In the genomic region with DNA sequence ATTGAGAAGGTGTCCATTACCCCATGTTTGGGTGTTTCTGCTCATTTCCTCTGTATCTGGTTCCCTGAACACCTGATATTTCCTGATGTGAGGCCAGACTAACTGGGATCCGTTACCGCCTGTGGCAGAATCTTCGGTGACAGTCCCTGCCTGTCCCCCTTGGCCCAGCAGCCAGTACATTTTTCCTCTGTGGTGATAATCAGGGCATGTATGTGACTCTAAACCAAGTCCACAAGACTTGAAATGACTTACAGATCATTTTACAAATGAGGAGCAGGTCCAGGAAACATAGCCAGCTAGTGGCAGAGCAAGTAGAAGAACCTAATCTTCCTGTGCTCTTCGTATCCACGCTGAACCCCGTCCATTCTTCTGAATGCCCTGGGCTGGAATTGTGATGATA, we compare ENCODE assay signal across 19 cellular contexts.
DNase-seq lines count a peak whose midpoint lies in the region; ATAC-seq, FAIRE-seq and TF ChIP-seq lines count a peak whose summit lies in the region.
"Had no signal": no experiment of that assay in that cellular context is flagged by ENCODE, and none has a peak within 500 bp of the region (broad histone marks: within the 10 kb centered on the region; RNA-seq: fewer than 3 reads in every experiment).

No MANE protein-coding gene starts in this region.

- H3K27me3 Mint-ChIP-seq in WTC11 (ENCODE audit: low read depth) = no peaks in the 10 kb centered on the region
- peaks cover 4% of the 10 kb centered on the region for H3K27me3 Mint-ChIP-seq in activated T-cell treated with anti-CD3 and anti-CD28 coated beads, Interleukin-2, amount 50 U/mL, for 24 hours
- H3K27me3 Mint-ChIP-seq: CD4-positive, CD25-positive, alpha-beta regulatory T cell had no signal

- no peaks in the 10 kb centered on the region for H3K36me3 ChIP-seq in mesendoderm (ENCODE audit: control insufficient read depth, insufficient read depth, low read length)
- H3K36me3 ChIP-seq in HepG2 (replicated peaks in 1 of 2; ENCODE audit: control insufficient read depth in 1 of 2, insufficient read depth in 2 of 2, low read length in 2 of 2) = no peaks in the 10 kb centered on the region
- H3K36me3 ChIP-seq: HAP-1 had no signal

- no peak for TF ChIP-seq RAD21 in HepG2 (CRISPR knock-in tag; IDR thresholded peaks at IDR 0.05)

- TF ChIP-seq CTCF in WTC11 (IDR thresholded peaks at IDR 0.05) (no peak), HepG2 (CRISPR knock-in tag; IDR thresholded peaks at IDR 0.05) (no peak)

- no peaks in the 10 kb centered on the region for H3K79me2 ChIP-seq in mesendoderm (ENCODE audit: control insufficient read depth, insufficient read depth, low read length)
- H3K79me2 ChIP-seq in HepG2 (ENCODE audit: insufficient read depth, low read length) = no peaks in the 10 kb centered on the region

- peaks cover under 1% of the 10 kb centered on the region; the same call in 1 of the 2 replicates for H3K9me3 Mint-ChIP-seq in WTC11
- no peaks in the 10 kb centered on the region for H3K9me3 Mint-ChIP-seq in activated T-cell treated with anti-CD3 and anti-CD28 coated beads, Interleukin-2, amount 50 U/mL, for 24 hours
- H3K9me3 Mint-ChIP-seq: CD4-positive, CD25-positive, alpha-beta regulatory T cell had no signal

- H3K23ac ChIP-seq in mesendoderm (ENCODE audit: low read length) = no peak overlapping the region

- POLR2A ChIA-PET in WTC11 (lab: Charles Lee) = no interaction called here
- POLR2A ChIA-PET in HepG2 (lab: Yijun Ruan, JAX) = no interaction called here

- no peak for FAIRE-seq in HepG2 (lab: Jason Lieb, UNC)
- FAIRE-seq: G401.6 had no signal

- no peak overlapping the region for H2BK15ac ChIP-seq in mesendoderm (replicated peaks; ENCODE audit: low read depth)

- 0 out of 2 replicates have a peak, but pooled peaks cover 3% of the 10 kb centered on the region for H3K36me3 Mint-ChIP-seq in WTC11
- H3K36me3 Mint-ChIP-seq in activated T-cell treated with anti-CD3 and anti-CD28 coated beads, Interleukin-2, amount 50 U/mL, for 24 hours (ENCODE audit: low read depth) = no peaks in the 10 kb centered on the region
- H3K36me3 Mint-ChIP-seq: CD4-positive, CD25-positive, alpha-beta regulatory T cell had no signal

- H3K79me1 ChIP-seq in mesendoderm (ENCODE audit: low read length) = no peaks in the 10 kb centered on the region

- no peak overlapping the region for H2BK120ac ChIP-seq in mesendoderm (ENCODE audit: low read depth, low read length)

- peaks cover 75% of the 10 kb centered on the region for H3K4me1 Mint-ChIP-seq in WTC11
- no peaks in the 10 kb centered on the region for H3K4me1 Mint-ChIP-seq in activated T-cell treated with anti-CD3 and anti-CD28 coated beads, Interleukin-2, amount 50 U/mL, for 24 hours (ENCODE audit: low read depth)
- H3K4me1 Mint-ChIP-seq: CD4-positive, CD25-positive, alpha-beta regulatory T cell had no signal

- H3K4ac ChIP-seq in mesendoderm (ENCODE audit: low read depth, low read length) = no peak overlapping the region

- H4K5ac ChIP-seq in mesendoderm (ENCODE audit: low read length) = no peak overlapping the region

- peak overlapping the region; percentile 15 for H3K9ac ChIP-seq in mesendoderm (ENCODE audit: low read length)
- H3K9ac ChIP-seq in HepG2 (ENCODE audit: insufficient read depth, low read depth, low read length) = no peak overlapping the region

- in situ Hi-C loops in HepG2 (cut with HindIII; ENCODE audit: extremely low pct_ligation_motif_present, low pct_unique_long_range_greater_than_20kb) = no loop called here

- ATAC-seq in WTC11 (no peak), HepG2 (no peak), GM21360 (IDR thresholded peaks at IDR 0.05; ENCODE audit: unreplicated experiment) (no peak), GM19455 (IDR thresholded peaks at IDR 0.05; ENCODE audit: unreplicated experiment) (no peak)

- CTCF ChIA-PET in WTC11 (lab: Charles Lee) (interaction anchor here (1.0 to 1.8 kb wide), 7 partner anchors 9 to 173 kb away, joined by 3 to 9 read pairs (median 6); no protein-coding TSS in a partner anchor), HepG2 (lab: Yijun Ruan, JAX; ENCODE audit: low intra/inter-chr PET ratio, low total read pairs) (no interaction called here)

- H3K56ac ChIP-seq in mesendoderm (ENCODE audit: low read length) = peak overlapping the region; percentile 49

- H3K27me3 ChIP-seq in mesendoderm (ENCODE audit: insufficient read depth, low read length, poor library complexity) (no peaks in the 10 kb centered on the region), HepG2 (ENCODE audit: control insufficient read depth in 1 of 2, insufficient read depth in 2 of 2, low read length in 2 of 2) (peaks cover 0 to 25% of the 10 kb centered on the region in 2 experiments; a peak in 2 of 5 replicates)

- H3K4me1 ChIP-seq in mesendoderm (ENCODE audit: control insufficient read depth, low read depth, low read length) (peaks cover 25% of the 10 kb centered on the region), HepG2 (ENCODE audit: insufficient read depth, low read length) (no peaks in the 10 kb centered on the region)
- H3K4me1 ChIP-seq: Caco-2, HAP-1 had no signal

- peak overlapping the region; percentile 95 for H3K27ac Mint-ChIP-seq in WTC11
- no peak overlapping the region for H3K27ac Mint-ChIP-seq in activated T-cell treated with anti-CD3 and anti-CD28 coated beads, Interleukin-2, amount 50 U/mL, for 24 hours
- H3K27ac Mint-ChIP-seq: CD4-positive, CD25-positive, alpha-beta regulatory T cell had no signal

- peak overlapping the region; percentile 47; the same call in 1 of the 2 replicates for H3K4me3 Mint-ChIP-seq in WTC11
- H3K4me3 Mint-ChIP-seq in activated T-cell treated with anti-CD3 and anti-CD28 coated beads, Interleukin-2, amount 50 U/mL, for 24 hours = no peak overlapping the region
- H3K4me3 Mint-ChIP-seq: CD4-positive, CD25-positive, alpha-beta regulatory T cell had no signal

- no peak overlapping the region for H3K18ac ChIP-seq in mesendoderm (ENCODE audit: low read length)

- BruUV-seq in HepG2 (replicated peaks; lab: Mats Ljungman, UMichigan) = no TSS peak

- H3K27ac ChIP-seq in mesendoderm (ENCODE audit: low read depth, low read length) (peak overlapping the region; percentile 25), HepG2 (ENCODE audit: extremely low read length, insufficient read depth, low read length) (no peak overlapping the region)

- no peak for TF ChIP-seq POLR2A in HepG2 (IDR thresholded peaks at IDR 0.05; ENCODE audit: insufficient read depth in 1 of 2, low read depth in 2 of 2, low read length in 2 of 2)

- H2BK5ac ChIP-seq in mesendoderm (ENCODE audit: low read length) = no peak overlapping the region

- H4K8ac ChIP-seq in mesendoderm (ENCODE audit: low read depth, low read length) = no peak overlapping the region

- DNase-seq in NCI-H2171 treated with DMSO at 0.1 percent for 48 hours (lab: John Stamatoyannopoulos, UW) (peak; percentile 90), NCI-H2171 (lab: John Stamatoyannopoulos, UW) (no peak), WTC11 (ENCODE audit: low spot score) (no peak), mesendoderm (no peak), HepG2 (ENCODE audit: low spot score) (no peak)
- no peak for DNase-seq in activated T-cell treated with anti-CD3 and anti-CD28 coated beads, Interleukin-2, amount 50 U/mL, for 24 hours
- DNase-seq: 8988T; Caco-2; CD4-positive, CD25-positive, alpha-beta regulatory T cell; MM.1S; NCI-H1092; NCI-H1436 treated with DMSO at 0.1 percent for 48 hours; NCI-H2029; NCI-H226; NCI-H82 had no signal

- no CpG with 5 or more reads among the region's 6 CpGs for WGBS in mesendoderm (ENCODE audit: extremely low coverage, insufficient coverage, low lambda C conversion rate)
- 50% methylated on average over 5 of the region's 6 CpGs for WGBS in HepG2 (ENCODE audit: low lambda C conversion rate)

- H3K4me3 ChIP-seq in mesendoderm (ENCODE audit: low read length) (no peak overlapping the region), HepG2 (replicated peaks in 1 of 3; ENCODE audit: insufficient read depth in 1 of 3, low read depth in 2 of 3, low read length in 3 of 3) (no peak overlapping the region)
- H3K4me3 ChIP-seq: HAP-1 had no signal

- H2AFZ ChIP-seq in HepG2 (ENCODE audit: low read length) = no peak overlapping the region

- H4K20me1 ChIP-seq in HepG2 (ENCODE audit: insufficient read depth, low read length) = no peaks in the 10 kb centered on the region

- peak overlapping the region; percentile 18 for H2AK5ac ChIP-seq in mesendoderm (ENCODE audit: low read length)

- no peak overlapping the region for H3K4me2 ChIP-seq in mesendoderm (ENCODE audit: low read length)
- H3K4me2 ChIP-seq in HepG2 (ENCODE audit: low read depth, low read length) = no peak overlapping the region

- TF ChIP-seq EP300 in HepG2 (IDR thresholded peaks at IDR 0.05; ENCODE audit: low read depth in 2 of 2, low read length in 2 of 2) = no peak
- TF ChIP-seq EP300 in HepG2 (CRISPR knock-in tag; IDR thresholded peaks at IDR 0.05; ENCODE audit: borderline replicate concordance) = no peak

- intact Hi-C loops in HepG2 (cut with micrococcal nuclease; ENCODE audit: unreplicated experiment) = no loop called here

- no peaks in the 10 kb centered on the region for H3K9me3 ChIP-seq in HepG2 (ENCODE audit: low read length)
- H3K9me3 ChIP-seq: Caco-2, HAP-1 had no signal

TF ChIP-seq in WTC11, 78 proteins besides CTCF, POLR2A, EP300 and RAD21 (continues in another document):
- TF ChIP-seq ETV6 (CRISPR knock-in tag; IDR thresholded peaks at IDR 0.05) = 0 out of 2 replicates have a peak, but pooled peaks have one; percentile 22

TF ChIP-seq in HepG2, 621 proteins besides CTCF, POLR2A, EP300 and RAD21:
- TF ChIP-seq NBN (conservative IDR thresholded peaks at IDR 0.05) = no peak
